7 cellular contexts compared by ENCODE assay signal in the genomic region with DNA sequence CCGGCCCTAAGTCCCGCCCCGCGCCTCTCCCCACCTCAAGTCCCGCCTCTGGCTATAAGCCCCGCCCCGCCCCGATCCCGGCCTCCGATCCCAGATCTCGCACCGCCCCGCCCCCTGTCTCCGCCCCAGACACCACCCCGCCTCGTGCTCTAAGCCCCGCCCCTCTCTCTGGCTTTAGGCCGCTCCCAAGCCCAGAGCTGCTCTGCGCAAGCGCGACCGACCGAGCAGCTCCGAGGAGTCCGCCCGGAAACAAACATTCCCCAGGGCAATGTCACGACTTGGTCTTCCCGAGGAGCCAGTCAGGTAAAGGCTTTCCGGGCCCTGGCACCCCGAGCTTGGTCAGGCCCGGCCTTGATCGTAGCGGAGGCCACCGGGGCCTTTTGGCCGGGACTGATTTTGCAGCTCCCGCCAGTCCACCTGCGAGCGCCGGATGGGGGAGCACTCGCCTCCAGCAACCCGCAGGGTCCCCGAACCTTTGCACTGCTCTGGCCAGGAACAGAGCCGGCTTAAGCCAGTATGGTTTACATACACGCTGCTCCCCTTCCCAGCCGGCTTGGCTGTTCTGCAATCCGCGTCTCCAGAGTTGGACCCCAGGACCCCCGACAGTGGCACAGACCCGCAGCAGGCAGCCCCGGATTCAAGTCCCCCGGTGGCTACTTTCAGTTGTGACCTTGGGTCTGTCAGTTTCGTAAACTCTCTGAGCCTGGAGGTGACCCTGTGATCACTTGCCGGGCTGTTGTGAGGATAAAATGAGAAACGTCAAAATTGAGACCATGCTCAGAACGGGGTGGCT. TPM values are rescaled to one million over a fixed set of nuclear protein-coding genes. Genes with fewer than 3 reads are reported as not detected.
DNase-seq lines count a peak whose midpoint lies in the region; ATAC-seq, FAIRE-seq and TF ChIP-seq lines count a peak whose summit lies in the region.

Gene NUDT7, plus strand, starts transcription at position 200 of the 793 bp plus-strand sequence. Its CDS starts 69 bp downstream, at position 269.

- peak within 1 kb of the TSS; percentile 96 for H2AFZ ChIP-seq in GM12878 (ENCODE audit: control insufficient read depth, low read depth, low read length)

- no peak for TF ChIP-seq RAD21 in GM12878 (IDR thresholded peaks at IDR 0.05; ENCODE audit: insufficient read depth, low read depth, low read length)

- H3K4me2 ChIP-seq in GM12878 (ENCODE audit: control insufficient read depth, insufficient read depth) = peak within 1 kb of the TSS; percentile 82

- H3K9me3 ChIP-seq in GM12878 (replicated peaks; ENCODE audit: control insufficient read depth, insufficient read depth, low read length) = no peaks in the 10 kb centered on the region

- in situ Hi-C loops in GM12878 (cut with MboI) = no loop called here

- peak within 1 kb of the TSS; percentile 68 for H3K27ac ChIP-seq in GM12878 (ENCODE audit: control insufficient read depth, insufficient read depth)

- no peaks in the 10 kb centered on the region for H3K27me3 ChIP-seq in GM12878 (replicated peaks in 1 of 2; ENCODE audit: control insufficient read depth in 2 of 2, insufficient read depth in 2 of 2, low read length in 1 of 2)

- POLR2A ChIA-PET in GM12878 (lab: Charles Lee) = no interaction called here

- no peaks in the 10 kb centered on the region for H3K36me3 ChIP-seq in GM12878 (ENCODE audit: control insufficient read depth in 2 of 2, insufficient read depth in 2 of 2, low read length in 1 of 2)

- TF ChIP-seq POLR2A in GM12878 (IDR thresholded peaks at IDR 0.05; ENCODE audit: low read depth, low read length) = peak; percentile 73

- intact Hi-C loops in GM12878 (cut with micrococcal nuclease; ENCODE audit: unreplicated experiment) = loop anchor here (1.0 kb wide), 1 partner anchor 241 kb away; no protein-coding TSS in a partner anchor
- intact Hi-C loops in sciatic nerve (cut with DNase I) = no loop called here

- BruUV-seq in GM12878 (replicated peaks; lab: Mats Ljungman, UMichigan) = no TSS peak

- FAIRE-seq in GM18507 (lab: Jason Lieb, UNC) = peak; percentile 94
- peak; percentile 92 for FAIRE-seq in GM12878 (lab: Jason Lieb, UNC)

- SMC1A ChIA-PET in GM12878 (lab: Charles Lee; ENCODE audit: uncharacterized antibody, unreplicated experiment) = no interaction called here

- peak within 1 kb of the TSS; percentile 98 for H3K4me3 ChIP-seq in GM12878

- CTCF ChIA-PET in GM12878 (lab: Yijun Ruan, JAX) = interaction anchor here (0.6 to 1.0 kb wide), 2 partner anchors 276 to 347 kb away, joined by 3 read pairs; no protein-coding TSS in a partner anchor

- H3K79me2 ChIP-seq in GM12878 (ENCODE audit: control insufficient read depth, insufficient read depth, low read length) = no peaks in the 10 kb centered on the region

- no peaks in the 10 kb centered on the region for H4K20me1 ChIP-seq in GM12878 (ENCODE audit: control insufficient read depth, insufficient read depth)

- H3K9ac ChIP-seq in GM12878 (ENCODE audit: control insufficient read depth, insufficient read depth, low read length) = peak within 1 kb of the TSS; percentile 84

- DNase-seq in GM18507 (ENCODE audit: extremely low spot score, insufficient read length, low read depth) = peak; percentile 97
- DNase-seq in NCI-H187 treated with DMSO at 0.1 percent for 48 hours (lab: John Stamatoyannopoulos, UW) = peak; percentile 50
- DNase-seq in T-helper 22 cell (ENCODE audit: low read depth) = peak; percentile 83
- DNase-seq in GM12878 (ENCODE audit: low read depth, low spot score) = peak; percentile 76
- peak; percentile 81 for DNase-seq in iPS DF 19.7 (ENCODE audit: low read depth, low spot score)
- peak; percentile 100 for DNase-seq in sciatic nerve (ENCODE audit: low spot score)

- peaks cover 5% of the 10 kb centered on the region for H3K4me1 ChIP-seq in GM12878 (ENCODE audit: control insufficient read depth, insufficient read depth, low read length)

- RAD21 ChIA-PET in GM12878 (lab: Charles Lee; ENCODE audit: unreplicated experiment) = interaction anchor here (0.7 kb wide), 1 partner anchor 353 kb away, joined by 3 read pairs; no protein-coding TSS in a partner anchor

- ATAC-seq in HG02970 (IDR thresholded peaks at IDR 0.05; ENCODE audit: low FRiP score, unreplicated experiment) = peak; percentile 95
- ATAC-seq in GM12878 = peak; percentile 98
- peak; percentile 100 for ATAC-seq in sciatic nerve

- WGBS in GM12878 (ENCODE audit: insufficient coverage, insufficient replicate concordance, low lambda C conversion rate, missing lambda C conversion rate) = 1% methylated on average over 41 of the region's 55 CpGs

- TF ChIP-seq EP300 in GM12878 (IDR thresholded peaks at IDR 0.05; ENCODE audit: borderline replicate concordance in 1 of 2, control insufficient read depth in 1 of 2, low read depth in 2 of 2, low read length in 2 of 2) = no peak

- TF ChIP-seq CTCF in GM12878 (IDR thresholded peaks at IDR 0.05 in 2 of 3, conservative IDR thresholded peaks at IDR 0.05 in 1 of 3; ENCODE audit: control insufficient read depth in 2 of 3, extremely low read depth in 1 of 3, insufficient read depth in 1 of 3, low read depth in 3 of 3, low read length in 3 of 3) = peak in 2 of 3 experiments; percentile 20 to 21; a peak in 2 of 6 replicates

TF ChIP-seq in GM12878, 131 proteins besides CTCF, POLR2A, EP300 and RAD21 (continues in another document):
- TF ChIP-seq FOXK2 (IDR thresholded peaks at IDR 0.05) = peak; percentile 61; the same call in 1 of the 2 replicates
- TF ChIP-seq CREM (IDR thresholded peaks at IDR 0.05; ENCODE audit: low read depth) = no peak
- TF ChIP-seq MLLT1 (IDR thresholded peaks at IDR 0.05) = no peak
- no peak for TF ChIP-seq SMAD1 (IDR thresholded peaks at IDR 0.05; ENCODE audit: low read depth, partially characterized antibody)
- no peak for TF ChIP-seq NBN (IDR thresholded peaks at IDR 0.05)
- no peak for TF ChIP-seq YY1 (IDR thresholded peaks at IDR 0.05; ENCODE audit: low read depth, low read length)
- TF ChIP-seq DPF2 (IDR thresholded peaks at IDR 0.05) = peak; percentile 54
- peak; percentile 78 for TF ChIP-seq NRF1 (conservative IDR thresholded peaks at IDR 0.05; ENCODE audit: low read depth, low read length)
- TF ChIP-seq, protein P1, sequence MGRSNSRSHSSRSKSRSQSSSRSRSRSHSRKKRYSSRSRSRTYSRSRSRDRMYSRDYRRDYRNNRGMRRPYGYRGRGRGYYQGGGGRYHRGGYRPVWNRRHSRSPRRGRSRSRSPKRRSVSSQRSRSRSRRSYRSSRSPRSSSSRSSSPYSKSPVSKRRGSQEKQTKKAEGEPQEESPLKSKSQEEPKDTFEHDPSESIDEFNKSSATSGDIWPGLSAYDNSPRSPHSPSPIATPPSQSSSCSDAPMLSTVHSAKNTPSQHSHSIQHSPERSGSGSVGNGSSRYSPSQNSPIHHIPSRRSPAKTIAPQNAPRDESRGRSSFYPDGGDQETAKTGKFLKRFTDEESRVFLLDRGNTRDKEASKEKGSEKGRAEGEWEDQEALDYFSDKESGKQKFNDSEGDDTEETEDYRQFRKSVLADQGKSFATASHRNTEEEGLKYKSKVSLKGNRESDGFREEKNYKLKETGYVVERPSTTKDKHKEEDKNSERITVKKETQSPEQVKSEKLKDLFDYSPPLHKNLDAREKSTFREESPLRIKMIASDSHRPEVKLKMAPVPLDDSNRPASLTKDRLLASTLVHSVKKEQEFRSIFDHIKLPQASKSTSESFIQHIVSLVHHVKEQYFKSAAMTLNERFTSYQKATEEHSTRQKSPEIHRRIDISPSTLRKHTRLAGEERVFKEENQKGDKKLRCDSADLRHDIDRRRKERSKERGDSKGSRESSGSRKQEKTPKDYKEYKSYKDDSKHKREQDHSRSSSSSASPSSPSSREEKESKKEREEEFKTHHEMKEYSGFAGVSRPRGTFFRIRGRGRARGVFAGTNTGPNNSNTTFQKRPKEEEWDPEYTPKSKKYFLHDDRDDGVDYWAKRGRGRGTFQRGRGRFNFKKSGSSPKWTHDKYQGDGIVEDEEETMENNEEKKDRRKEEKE (IDR thresholded peaks at IDR 0.05) = no peak
- TF ChIP-seq FOS (IDR thresholded peaks at IDR 0.05; ENCODE audit: borderline replicate concordance, extremely low read depth, insufficient read length) = no peak
- TF ChIP-seq CHD2 (IDR thresholded peaks at IDR 0.05; ENCODE audit: borderline replicate concordance, low read depth, low read length) = 0 out of 2 replicates have a peak, but pooled peaks have one; percentile 19
- TF ChIP-seq IKZF2 (IDR thresholded peaks at IDR 0.05) = no peak
- no peak for TF ChIP-seq ZZZ3 (IDR thresholded peaks at IDR 0.05; ENCODE audit: control insufficient read depth, insufficient read length, low read depth)
- no peak for TF ChIP-seq NR2C2 (IDR thresholded peaks at IDR 0.05; ENCODE audit: borderline replicate concordance, control insufficient read depth, insufficient read length, low read depth)

RNA-seq across cellular contexts. Expression of gene NUDT7, which starts in this region (rescaled TPM):
- total RNA-seq in GM12878 (2013; cell fraction: nucleolus; rRNA removed) = 0.77 and 0.91 TPM in 2 replicates
- total RNA-seq in GM12878 (2014; rRNA removed) (2.6 and 3.2 TPM in 2 replicates), GM12878 (2014; rRNA removed; fragmentation: Illumina TruSeq; extraction: Trizol) (5.1 TPM in 2 replicates), GM12878 (2021) (2.1 and 4.0 TPM in 2 replicates), sciatic nerve (8.2 TPM)
- polyA plus RNA-seq in GM12878 (2011; ENCODE audit: low read depth) = 9.4 TPM
- polyA plus RNA-seq in GM12878 (2011; rRNA removed) (2.4 and 2.8 TPM in 2 replicates), GM12878 (2014; fragmentation: Illumina TruSeq; extraction: Trizol) (5.3 and 10.3 TPM in 2 replicates), GM12878 (2014; fragmentation: Nextera tagmentation; extraction: Ambion mirVana) (10 to 100 TPM in 1 of 2 experiments, 1 to 10 TPM in 1; 9.7 to 14.3 TPM), GM12878 (2014; rRNA removed) (5.1 and 5.5 TPM in 2 replicates), GM12878 (2016; fragmentation: Nextera tagmentation; extraction: Ambion mirVana) (1 to 10 TPM; 3.6 to 6.4 TPM)
- 1.6 and 2.3 TPM in 2 replicates for polyA plus RNA-seq in GM12878 (2011; cell fraction: cytosol; rRNA removed)
- 1.3 TPM in 2 replicates for polyA plus RNA-seq in GM12878 (2011; cell fraction: nucleus; rRNA removed)
- polyA plus RNA-seq in GM12878 (2012) = 4.6 and 6.0 TPM in 2 replicates
- polyA minus RNA-seq in GM12878 (2011; rRNA and poly(A)+ RNA removed) = 0.66 and 1.4 TPM in 2 replicates
- not detected in 2 replicates for polyA minus RNA-seq in GM12878 (2011; cell fraction: cytosol; rRNA and poly(A)+ RNA removed)
- 0.60 TPM in 1 of 2 replicates, not detected in the other for polyA minus RNA-seq in GM12878 (2011; cell fraction: nucleus; rRNA and poly(A)+ RNA removed)

Comparison
In these comparisons a context has a peak if more than half of its experiments do, and no peak if none do; other contexts are left out.
1. Peak in every context shown above with its lines: DNase-seq, ATAC-seq, H3K4me3 ChIP-seq and H3K27ac ChIP-seq.
2. DNase-seq: peak in every context shown above with its lines; median percentile 100 in sciatic nerve; 97 in GM18507; 83 in T-helper 22 cell; 81 in iPS DF 19.7; 76 in GM12878; 50 in NCI-H187 treated with DMSO at 0.1 percent for 48 hours.